In genomic region chr1:197924516-197925123, GRCh38 we compare ENCODE assay signal across 8 cellular contexts. TPM values are rescaled to one million over a fixed set of nuclear protein-coding genes. Genes with fewer than 3 reads are reported as not detected.
A peak's percentile ranks its signal among the peaks of the same experiment; 100 is the strongest.
DNase-seq lines count a peak whose midpoint lies in the region; ATAC-seq, FAIRE-seq and TF ChIP-seq lines count a peak whose summit lies in the region.

No MANE protein-coding gene starts in this region.

- H3K9me3 Mint-ChIP-seq in CD14-positive monocyte = peaks cover 0 to 19% (median 11%) of the 10 kb centered on the region in 7 donors
- peaks cover 5% of the 10 kb centered on the region for H3K9me3 Mint-ChIP-seq in astrocyte (ENCODE audit: unreplicated experiment)

- no peak for FAIRE-seq in astrocyte (lab: Jason Lieb, UNC)

- ATAC-seq in GM18502 (IDR thresholded peaks at IDR 0.05; ENCODE audit: poor library complexity, unreplicated experiment) = peak; percentile 77
- peak; percentile 60 for ATAC-seq in HG03060 (IDR thresholded peaks at IDR 0.05; ENCODE audit: low read depth, unreplicated experiment)
- peak; percentile 61 for ATAC-seq in left colon

- TF ChIP-seq POLR2A in suprapubic skin (IDR thresholded peaks at IDR 0.05) = no peak

- no peak overlapping the region for H3K4me2 ChIP-seq in astrocyte (ENCODE audit: low read length)

- no peak overlapping the region for H3K9ac ChIP-seq in astrocyte (ENCODE audit: low read length)

- TF ChIP-seq CTCF in CD14-positive monocyte (IDR thresholded peaks at IDR 0.05) = peak; percentile 84
- peak; percentile 74 for TF ChIP-seq CTCF in astrocyte (IDR thresholded peaks at IDR 0.05; ENCODE audit: insufficient read depth, low read depth, low read length)
- TF ChIP-seq CTCF in suprapubic skin (IDR thresholded peaks at IDR 0.05) = peak in 1 of 2 donors; percentile 59

- peaks cover 59% of the 10 kb centered on the region for H3K27me3 ChIP-seq in astrocyte (ENCODE audit: insufficient read depth, low read length)
- H3K27me3 ChIP-seq in suprapubic skin = peaks cover 81% of the 10 kb centered on the region

- no peak for TF ChIP-seq EP300 in suprapubic skin (IDR thresholded peaks at IDR 0.05)

- no peak overlapping the region for H2AFZ ChIP-seq in astrocyte (ENCODE audit: low read depth, low read length)

- H3K79me2 ChIP-seq in astrocyte (ENCODE audit: insufficient read depth, low read length) = no peaks in the 10 kb centered on the region

- H3K4me1 ChIP-seq in astrocyte (ENCODE audit: insufficient read depth, low read length) = no peaks in the 10 kb centered on the region
- H3K4me1 ChIP-seq in suprapubic skin = peaks cover 16% of the 10 kb centered on the region

- DNase-seq in CD14-positive monocyte (ENCODE audit: low spot score) (no peak), NCI-H2227 treated with DMSO at 0.1 percent for 48 hours (lab: John Stamatoyannopoulos, UW) (peak; percentile 12), astrocyte (ENCODE audit: low read depth) (peak; percentile 26), left colon (peak in 1 of 2 donors; percentile 29), suprapubic skin (ENCODE audit: low spot score in 2 of 2) (no peak)
- no peak for DNase-seq in activated CD8-positive, alpha-beta memory T cell treated with anti-CD3 and anti-CD28 coated beads for 24 hours

- H3K36me3 Mint-ChIP-seq in CD14-positive monocyte (peaks cover 7 to 12% of the 10 kb centered on the region in 2 donors), astrocyte (ENCODE audit: low read depth, unreplicated experiment) (no peaks in the 10 kb centered on the region)

- H3K36me3 ChIP-seq in astrocyte (ENCODE audit: insufficient read depth, low read length) = no peaks in the 10 kb centered on the region
- H3K36me3 ChIP-seq in suprapubic skin = no peaks in the 10 kb centered on the region

- H3K27me3 Mint-ChIP-seq in CD14-positive monocyte (ENCODE audit: low read depth in 3 of 3) (peaks cover 74 to 81% (median 79%) of the 10 kb centered on the region in 3 donors), astrocyte (ENCODE audit: low read depth, unreplicated experiment) (peaks cover 53% of the 10 kb centered on the region)

- no peak overlapping the region for H3K4me3 Mint-ChIP-seq in CD14-positive monocyte
- no peak overlapping the region for H3K4me3 Mint-ChIP-seq in astrocyte (ENCODE audit: unreplicated experiment)

- no peaks in the 10 kb centered on the region for H3K9me3 ChIP-seq in astrocyte (ENCODE audit: insufficient read depth, low read depth, low read length)
- H3K9me3 ChIP-seq in suprapubic skin = no peaks in the 10 kb centered on the region

- H3K4me1 Mint-ChIP-seq in CD14-positive monocyte (peaks cover 29% of the 10 kb centered on the region), astrocyte (ENCODE audit: low read depth, unreplicated experiment) (no peaks in the 10 kb centered on the region)

- H3K4me3 ChIP-seq in astrocyte (ENCODE audit: insufficient read depth, low read depth, low read length) (no peak overlapping the region), suprapubic skin (no peak overlapping the region)

- WGBS in suprapubic skin = 38% methylated on average over 4 of the region's 4 CpGs

- peaks cover 2% of the 10 kb centered on the region for H4K20me1 ChIP-seq in astrocyte (ENCODE audit: insufficient read depth, low read length)

- H3K27ac ChIP-seq in astrocyte (ENCODE audit: low read depth, low read length) (no peak overlapping the region), suprapubic skin (no peak overlapping the region)

- intact Hi-C loops in CD14-positive monocyte (cut with micrococcal nuclease) (loop anchor here (5.0 kb wide), 1 partner anchor 402 kb away; no protein-coding TSS in a partner anchor), left colon (cut with DNase I, micrococcal nuclease) (loop anchor here in 1 of 2 donors (10.0 kb wide), 1 partner anchor 400 kb away; no protein-coding TSS in a partner anchor)

- no peak overlapping the region for H3K27ac Mint-ChIP-seq in CD14-positive monocyte
- H3K27ac Mint-ChIP-seq in astrocyte (ENCODE audit: unreplicated experiment) = no peak overlapping the region

RNA-seq across cellular contexts. Expression of gene LHX9, which starts 7.4 kb away (rescaled TPM):
- not detected for polyA plus RNA-seq in CD14-positive monocyte
- not detected in 2 replicates for total RNA-seq in astrocyte
- total RNA-seq in left colon = under 1 TPM in 1 of 2 donors, not detected in 1; 0.31 TPM
- not detected for total RNA-seq in suprapubic skin

RNA-seq across cellular contexts. Expression of gene C1orf53, which starts 22.2 kb away (rescaled TPM):
- 1 to 10 TPM; 5.6 to 8.3 TPM for polyA plus RNA-seq in CD14-positive monocyte
- total RNA-seq in astrocyte = 6.8 and 7.9 TPM in 2 replicates
- total RNA-seq in left colon = 1 to 10 TPM; 3.1 to 5.2 TPM
- 10 to 100 TPM in 2 of 4 donors, 1 to 10 TPM in 1, not detected in 1; 1.3 to 11.8 (median 10.3) TPM for total RNA-seq in suprapubic skin

Comparison
In these comparisons a context has a peak if more than half of its experiments do, and no peak if none do; other contexts are left out.
1. DNase-seq: peak in NCI-H2227 treated with DMSO at 0.1 percent for 48 hours (single experiment) and astrocyte (single experiment); none in CD14-positive monocyte (single experiment), suprapubic skin (0 of 2) and activated CD8-positive, alpha-beta memory T cell treated with anti-CD3 and anti-CD28 coated beads for 24 hours (single experiment).
2. Peak in every context shown above with its lines, with median percentiles within 50 percentile points of each other: ATAC-seq.